In the genomic region with DNA sequence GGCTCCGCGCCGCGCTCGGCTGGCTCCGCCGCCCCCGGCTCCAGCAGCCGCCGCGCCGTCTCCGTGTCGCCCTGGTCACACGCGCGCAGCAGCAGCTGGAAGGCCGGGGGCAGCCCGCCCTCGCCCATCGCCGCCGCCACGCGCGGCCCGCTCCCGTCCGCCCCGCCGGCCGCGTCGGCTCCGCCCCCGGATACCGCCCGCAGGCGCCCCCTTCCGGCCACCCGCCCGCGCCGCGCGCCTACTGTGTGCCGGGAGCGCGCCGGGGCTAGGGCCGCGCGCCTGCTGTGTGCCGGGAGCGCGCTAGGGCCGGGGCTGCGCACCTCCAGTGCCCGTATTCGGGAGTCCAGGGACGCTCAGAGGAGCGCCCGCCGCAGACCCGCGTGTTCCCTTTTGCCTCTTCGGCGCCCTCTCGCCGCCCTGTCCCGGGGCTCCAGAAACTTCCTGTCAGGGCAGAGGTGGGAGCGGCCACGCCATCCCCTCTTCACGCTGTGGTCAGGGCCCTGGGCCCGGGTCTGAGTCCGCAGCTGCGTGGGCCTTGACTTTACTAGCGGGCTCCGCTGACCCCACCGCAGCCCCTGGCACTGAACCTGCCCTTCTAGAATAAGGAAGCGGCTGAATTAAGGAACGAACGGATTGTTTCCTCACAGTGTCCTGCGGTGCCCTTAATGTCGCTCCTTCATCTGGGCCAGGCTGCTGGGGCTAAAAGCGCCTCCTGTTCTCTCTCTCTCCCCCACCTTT, we compare ENCODE assay signal across 8 cellular contexts. TPM values are rescaled to one million over a fixed set of nuclear protein-coding genes. Genes with fewer than 3 reads are reported as not detected.
DNase-seq lines count a peak whose midpoint lies in the region; ATAC-seq, FAIRE-seq and TF ChIP-seq lines count a peak whose summit lies in the region.

Gene ANKS6 (minus strand): TSS at position 192 of the 738 bp plus-strand sequence. CDS start 64 bp downstream, at position 128.

- no peaks in the 10 kb centered on the region for H3K27me3 Mint-ChIP-seq in CD8-positive, alpha-beta T cell (ENCODE audit: low read depth)
- H3K27me3 Mint-ChIP-seq in nephron progenitor cell (ENCODE audit: low read depth, poor library complexity), result peaks cover 23% of the 10 kb centered on the region
- no peaks in the 10 kb centered on the region for H3K27me3 Mint-ChIP-seq in stimulated activated naive CD8-positive, alpha-beta T cell treated with anti-CD3 and anti-CD28 coated beads, Interleukin-15, Interleukin-2, amounts not matched to agents 100 ng/mL and 50 ng/mL, for 24 hours

- H3K27ac Mint-ChIP-seq in CD8-positive, alpha-beta T cell, result peak within 1 kb of the TSS; percentile 85
- no peak within 1 kb of the TSS for H3K27ac Mint-ChIP-seq in nephron progenitor cell
- peak within 1 kb of the TSS; percentile 72 for H3K27ac Mint-ChIP-seq in stimulated activated naive CD8-positive, alpha-beta T cell treated with anti-CD3 and anti-CD28 coated beads, Interleukin-15, Interleukin-2, amounts not matched to agents 100 ng/mL and 50 ng/mL, for 24 hours

- peak within 1 kb of the TSS; percentile 88 for H3K4me3 Mint-ChIP-seq in CD8-positive, alpha-beta T cell
- H3K4me3 Mint-ChIP-seq in nephron progenitor cell, result peak within 1 kb of the TSS; percentile 82
- H3K4me3 Mint-ChIP-seq in stimulated activated naive CD8-positive, alpha-beta T cell treated with anti-CD3 and anti-CD28 coated beads, Interleukin-15, Interleukin-2, amounts not matched to agents 100 ng/mL and 50 ng/mL, for 24 hours, result peak within 1 kb of the TSS; percentile 85

- H3K4me1 ChIP-seq in CD8-positive, alpha-beta T cell (ENCODE audit: insufficient read depth, low read length), result peaks cover 15% of the 10 kb centered on the region

- CTCF ChIA-PET in CD8-positive, alpha-beta T cell (lab: Charles Lee), result interaction anchor here (5.9 kb wide), 1 partner anchor 11 kb away, joined by 30 read pairs; the partner anchor contains the start of gene GALNT12

- no peaks in the 10 kb centered on the region for H3K36me3 Mint-ChIP-seq in CD8-positive, alpha-beta T cell
- H3K36me3 Mint-ChIP-seq in nephron progenitor cell (ENCODE audit: low read depth), result no peaks in the 10 kb centered on the region
- H3K36me3 Mint-ChIP-seq in stimulated activated naive CD8-positive, alpha-beta T cell treated with anti-CD3 and anti-CD28 coated beads, Interleukin-15, Interleukin-2, amounts not matched to agents 100 ng/mL and 50 ng/mL, for 24 hours (ENCODE audit: low read depth), result peaks cover 7% of the 10 kb centered on the region

- DNase-seq in CD8-positive, alpha-beta T cell, result peak; percentile 63 to 91 (median 80)
- DNase-seq in RCC 7860 (ENCODE audit: low spot score), result peak; percentile 50
- DNase-seq in activated T-helper 9 cell treated with anti-CD3 and anti-CD28 coated beads, Interleukin-2, amount 50 U/mL, for 16 hours (ENCODE audit: low read depth), result peak; percentile 75
- peak; percentile 33 for DNase-seq in fibroblast of the conjunctiva (ENCODE audit: low read depth)
- DNase-seq in nephron progenitor cell, result peak; percentile 96

- FAIRE-seq in RCC 7860 (lab: Jason Lieb, UNC), result no peak

- ATAC-seq in CD8-positive, alpha-beta T cell, result peak; percentile 92
- ATAC-seq in GM19397 (IDR thresholded peaks at IDR 0.05; ENCODE audit: unreplicated experiment) (peak; percentile 76), HG03565 (IDR thresholded peaks at IDR 0.05; ENCODE audit: unreplicated experiment) (peak; percentile 72)

- intact Hi-C loops in CD8-positive, alpha-beta T cell (cut with DNase I, micrococcal nuclease), result loop anchor here (1.0 to 10.0 kb wide), 9 partner anchors 11 to 1638 kb away; partner anchors contain the start of genes ANP32B (in 1 of the 2), CORO2A (in 1 of the 2), ERP44 (in 1 of the 2) and GALNT12 (in 1 of the 2)

- TF ChIP-seq CTCF in CD8-positive, alpha-beta T cell (IDR thresholded peaks at IDR 0.05), result peak; percentile 28
- no peak for TF ChIP-seq CTCF in nephron progenitor cell (IDR thresholded peaks at IDR 0.05)

- H3K4me3 ChIP-seq in CD8-positive, alpha-beta T cell (ENCODE audit: low read depth, low read length), result peak within 1 kb of the TSS; percentile 77

- H3K4me1 Mint-ChIP-seq in CD8-positive, alpha-beta T cell (ENCODE audit: low read depth), result peaks cover 32% of the 10 kb centered on the region
- H3K4me1 Mint-ChIP-seq in nephron progenitor cell, result peaks cover 39% of the 10 kb centered on the region
- H3K4me1 Mint-ChIP-seq in stimulated activated naive CD8-positive, alpha-beta T cell treated with anti-CD3 and anti-CD28 coated beads, Interleukin-15, Interleukin-2, amounts not matched to agents 100 ng/mL and 50 ng/mL, for 24 hours (ENCODE audit: low read depth), result peaks cover 27% of the 10 kb centered on the region

- peak within 1 kb of the TSS; percentile 61 for H3K27ac ChIP-seq in CD8-positive, alpha-beta T cell (ENCODE audit: low read depth, low read length)

- peaks cover 8% of the 10 kb centered on the region for H3K9me3 Mint-ChIP-seq in CD8-positive, alpha-beta T cell
- H3K9me3 Mint-ChIP-seq in nephron progenitor cell, result peaks cover 17% of the 10 kb centered on the region
- H3K9me3 Mint-ChIP-seq in stimulated activated naive CD8-positive, alpha-beta T cell treated with anti-CD3 and anti-CD28 coated beads, Interleukin-15, Interleukin-2, amounts not matched to agents 100 ng/mL and 50 ng/mL, for 24 hours, result peaks cover 7% of the 10 kb centered on the region

- no peaks in the 10 kb centered on the region for H3K36me3 ChIP-seq in CD8-positive, alpha-beta T cell (ENCODE audit: insufficient read depth, low read length)

- H3K9me3 ChIP-seq in CD8-positive, alpha-beta T cell (ENCODE audit: low read length), result no peaks in the 10 kb centered on the region

- H3K27me3 ChIP-seq in CD8-positive, alpha-beta T cell (ENCODE audit: insufficient read depth, low read length), result no peaks in the 10 kb centered on the region

- POLR2A ChIA-PET in CD8-positive, alpha-beta T cell (lab: Charles Lee), result interaction anchor here (0.7 to 1.1 kb wide), 4 partner anchors 10 to 12 kb away, joined by 3 to 5 read pairs (median 4); partner anchors contain the start of gene GALNT12

RNA-seq across cellular contexts. Expression of gene ANKS6, which starts in this region (rescaled TPM):
- 10 to 100 TPM; 10.6 to 12.7 TPM for total RNA-seq in CD8-positive, alpha-beta T cell

Comparison
In these comparisons a context has a peak if more than half of its experiments do, and no peak if none do; other contexts are left out.
1. Peak in every context shown above with its lines: DNase-seq, ATAC-seq, H3K4me3 ChIP-seq and H3K27ac ChIP-seq.
2. DNase-seq: peak in every context shown above with its lines; median percentile 96 in nephron progenitor cell; 80 in CD8-positive, alpha-beta T cell; 75 in activated T-helper 9 cell treated with anti-CD3 and anti-CD28 coated beads, Interleukin-2, amount 50 U/mL, for 16 hours; 50 in RCC 7860; 33 in fibroblast of the conjunctiva.